In genomic region chr1:40040511-40041465, GRCh38 we compare ENCODE assay signal across 8 cellular contexts. TPM values are rescaled to one million over a fixed set of nuclear protein-coding genes. Genes with fewer than 3 reads are reported as not detected.
DNase-seq lines count a peak whose midpoint lies in the region; ATAC-seq and TF ChIP-seq lines count a peak whose summit lies in the region.

Gene CAP1, plus strand, starts transcription at chr1:40040729. Its CDS starts 18,618 bp downstream, at chr1:40059347.

- H3K4me1 Mint-ChIP-seq in activated naive CD8-positive, alpha-beta T cell (ENCODE audit: low read depth) = peaks cover 74% of the 10 kb centered on the region

- H3K4me3 Mint-ChIP-seq in activated naive CD8-positive, alpha-beta T cell = peak within 1 kb of the TSS; percentile 97

- peak within 1 kb of the TSS; percentile 98 to 100 for H3K27ac ChIP-seq in thoracic aorta

- H3K27me3 Mint-ChIP-seq in activated naive CD8-positive, alpha-beta T cell = no peaks in the 10 kb centered on the region

- TF ChIP-seq CTCF in GM06990 (IDR thresholded peaks at IDR 0.05; ENCODE audit: insufficient read depth, low read length, poor library complexity, severe bottlenecking) = no peak
- TF ChIP-seq CTCF in omental fat pad (IDR thresholded peaks at IDR 0.05) = no peak
- no peak for TF ChIP-seq CTCF in thoracic aorta (IDR thresholded peaks at IDR 0.05)

- peaks cover 47 to 84% of the 10 kb centered on the region in 2 donors for H3K4me1 ChIP-seq in thoracic aorta (ENCODE audit: control insufficient read depth in 1 of 2, low read depth in 2 of 2)

- ATAC-seq in HG02588 (IDR thresholded peaks at IDR 0.05; ENCODE audit: unreplicated experiment) (peak; percentile 84), omental fat pad (ENCODE audit: low FRiP score) (peak; percentile 96), thoracic aorta (ENCODE audit: insufficient number of reproducible peaks, low FRiP score, low read depth) (peak; percentile 77)

- peak within 1 kb of the TSS; percentile 92 for H3K27ac Mint-ChIP-seq in activated naive CD8-positive, alpha-beta T cell

- H3K4me3 ChIP-seq in GM06990 (replicated peaks; ENCODE audit: low read depth, low read length) (peak within 1 kb of the TSS; percentile 96), thoracic aorta (peak within 1 kb of the TSS; percentile 89)

- H3K9me3 ChIP-seq in thoracic aorta = no peaks in the 10 kb centered on the region

- no peaks in the 10 kb centered on the region for H3K9me3 Mint-ChIP-seq in activated naive CD8-positive, alpha-beta T cell (ENCODE audit: low read depth)

- DNase-seq in GM06990 (ENCODE audit: extremely low read depth, insufficient read length) (peak; percentile 100), NCI-H1092 (lab: John Stamatoyannopoulos, UW) (peak; percentile 100), SKM-1 treated with dmso at 0.1 percent for 144 hours (lab: John Stamatoyannopoulos, UW; ENCODE audit: unreplicated experiment) (peak; percentile 96), glomerular endothelial cell (ENCODE audit: extremely low read depth, low read depth, low spot score) (no peak), omental fat pad (ENCODE audit: low spot score) (peak; percentile 96), thoracic aorta (ENCODE audit: low spot score) (peak; percentile 97)

- H3K36me3 ChIP-seq in GM06990 (ENCODE audit: control insufficient read depth, insufficient read depth, low read length) (peaks cover 2% of the 10 kb centered on the region), thoracic aorta (no peaks in the 10 kb centered on the region)

- no peaks in the 10 kb centered on the region for H3K27me3 ChIP-seq in GM06990 (replicated peaks; ENCODE audit: control insufficient read depth, insufficient read depth, low read length)
- no peaks in the 10 kb centered on the region for H3K27me3 ChIP-seq in thoracic aorta (replicated peaks; ENCODE audit: insufficient read depth)

- H3K36me3 Mint-ChIP-seq in activated naive CD8-positive, alpha-beta T cell = peaks cover 14% of the 10 kb centered on the region

RNA-seq across cellular contexts. Expression of gene CAP1, which starts in this region (rescaled TPM):
- total RNA-seq in glomerular endothelial cell = 393 and 479 TPM in 2 replicates
- 100 to 1,000 TPM; 230 to 364 (median 290) TPM for total RNA-seq in omental fat pad
- 100 to 1,000 TPM; 315 to 409 TPM for total RNA-seq in thoracic aorta
